In genomic region chr19:5125376-5125775, GRCh38 we compare ENCODE assay signal across 20 cellular contexts.
DNase-seq lines count a peak whose midpoint lies in the region; ATAC-seq, FAIRE-seq and TF ChIP-seq lines count a peak whose summit lies in the region.
"Had no signal": no experiment of that assay in that cellular context is flagged by ENCODE, and none has a peak within 500 bp of the region (broad histone marks: within the 10 kb centered on the region; RNA-seq: fewer than 3 reads in every experiment).

No MANE protein-coding gene starts in this region.

- peak overlapping the region; percentile 71 for H2BK5ac ChIP-seq in neuronal stem cell (ENCODE audit: low read length)

- TF ChIP-seq RAD21 in K562 (CRISPR knock-in tag; conservative IDR thresholded peaks at IDR 0.05 in 1 of 2, IDR thresholded peaks at IDR 0.05 in 1 of 2): no peak

- no peak overlapping the region for H3K27ac ChIP-seq in BLaER1
- H3K27ac ChIP-seq in K562 (ENCODE audit: extremely low read depth, low read depth, low read length): no peak overlapping the region
- no peak overlapping the region for H3K27ac ChIP-seq in neuronal stem cell (replicated peaks; ENCODE audit: low read length)
- H3K27ac ChIP-seq in osteoblast (ENCODE audit: low read depth, low read length): no peak overlapping the region
- H3K27ac ChIP-seq: A549 had no signal

- peaks cover 99% of the 10 kb centered on the region for H3K4me1 ChIP-seq in BLaER1
- peaks cover 26 to 62% of the 10 kb centered on the region in 2 experiments for H3K4me1 ChIP-seq in K562 (replicated peaks in 1 of 2; ENCODE audit: control insufficient read depth in 2 of 2, insufficient read depth in 2 of 2, low read length in 2 of 2)
- H3K4me1 ChIP-seq in neuronal stem cell (ENCODE audit: control insufficient read depth in 2 of 2, insufficient read depth in 1 of 2, low read depth in 1 of 2, low read length in 2 of 2): peaks cover 31 to 42% of the 10 kb centered on the region in 2 donors
- no peaks in the 10 kb centered on the region for H3K4me1 ChIP-seq in osteoblast (ENCODE audit: insufficient read depth, low read length)
- H3K4me1 ChIP-seq: A549 had no signal

- peak overlapping the region; percentile 19 for H2AK5ac ChIP-seq in neuronal stem cell (ENCODE audit: low read depth, low read length)

- peaks cover 26 to 33% (median 28%) of the 10 kb centered on the region in 3 donors for H3K4me1 Mint-ChIP-seq in IgD-negative memory B cell

- intact Hi-C loops in K562 (cut with micrococcal nuclease): no loop called here

- TF ChIP-seq CTCF in K562 (IDR thresholded peaks at IDR 0.05 in 2 of 3, conservative IDR thresholded peaks at IDR 0.05 in 1 of 3; ENCODE audit: insufficient read depth in 2 of 3, low read depth in 1 of 3, low read length in 3 of 3) (no peak), osteoblast (IDR thresholded peaks at IDR 0.05; ENCODE audit: extremely low read depth, low read depth, low read length) (no peak)

- peaks cover 22% of the 10 kb centered on the region; the same call in 1 of the 2 replicates for H3K36me3 ChIP-seq in BLaER1
- peaks cover 12% of the 10 kb centered on the region; the same call in 2 of the 3 replicates for H3K36me3 ChIP-seq in K562 (ENCODE audit: control insufficient read depth, insufficient read depth, low read length)
- H3K36me3 ChIP-seq in neuronal stem cell (replicated peaks in 1 of 2; ENCODE audit: control insufficient read depth in 2 of 2, insufficient read depth in 2 of 2, low read length in 2 of 2): peaks cover 14 to 39% of the 10 kb centered on the region in 2 donors
- H3K36me3 ChIP-seq in osteoblast (ENCODE audit: insufficient read depth, low read length): peaks cover 9% of the 10 kb centered on the region

- H4K20me1 ChIP-seq in BLaER1: peaks cover 99% of the 10 kb centered on the region
- no peaks in the 10 kb centered on the region for H4K20me1 ChIP-seq in K562 (replicated peaks; ENCODE audit: control insufficient read depth, insufficient read depth, low read length)
- peaks cover 7% of the 10 kb centered on the region for H4K20me1 ChIP-seq in osteoblast (ENCODE audit: insufficient read depth, low read length)

- no peaks in the 10 kb centered on the region for H3K9me3 Mint-ChIP-seq in IgD-negative memory B cell
- H3K9me3 Mint-ChIP-seq: CD4-positive, alpha-beta memory T cell had no signal

- H3K9me3 ChIP-seq in BLaER1 (no peaks in the 10 kb centered on the region), K562 (replicated peaks; ENCODE audit: control insufficient read depth, insufficient read depth, low read depth, low read length) (no peaks in the 10 kb centered on the region), neuronal stem cell (replicated peaks in 1 of 2; ENCODE audit: control insufficient read depth in 2 of 2, insufficient read depth in 1 of 2, low read depth in 1 of 2, low read length in 2 of 2) (no peaks in the 10 kb centered on the region), osteoblast (ENCODE audit: low read depth, low read length) (no peaks in the 10 kb centered on the region)
- H3K9me3 ChIP-seq: A549 had no signal

- H3K79me1 ChIP-seq in neuronal stem cell (ENCODE audit: low read depth, low read length): peaks cover 2% of the 10 kb centered on the region

- no peak for DNase-seq in K562 (ENCODE audit: extremely low read depth in 1 of 4, low spot score in 3 of 4)
- no peak for DNase-seq in neuronal stem cell (ENCODE audit: low spot score)
- DNase-seq in ecto neural progenitor cell (ENCODE audit: low spot score): no peak
- DNase-seq in osteoblast (ENCODE audit: insufficient read length, low spot score, missing footprints): no peak
- no peak for DNase-seq in NCI-H69 (lab: John Stamatoyannopoulos, UW)
- DNase-seq: AML-193, DND-41, NCI-H1105 treated with DMSO at 0.1 percent for 48 hours, NCI-H187, NCI-H446, SHP77 treated with DMSO at 0.1 percent for 48 hours had no signal

- H3K4me3 ChIP-seq in BLaER1 (no peak overlapping the region), K562 (no peak overlapping the region), neuronal stem cell (ENCODE audit: low read length in 2 of 2) (no peak overlapping the region), osteoblast (ENCODE audit: insufficient read depth, low read length) (no peak overlapping the region)
- H3K4me3 ChIP-seq: A549 had no signal

- TF ChIP-seq POLR2A in K562 (conservative IDR thresholded peaks at IDR 0.05): no peak

- H2BK12ac ChIP-seq in neuronal stem cell (ENCODE audit: low read length): peak overlapping the region; percentile 68

- H2BK15ac ChIP-seq in neuronal stem cell (ENCODE audit: low read length): no peak overlapping the region

- no peaks in the 10 kb centered on the region for H3K79me2 ChIP-seq in K562 (ENCODE audit: control insufficient read depth, insufficient read depth, low read length)
- H3K79me2 ChIP-seq in osteoblast (ENCODE audit: insufficient read depth, low read length): no peaks in the 10 kb centered on the region

- H3K23ac ChIP-seq in neuronal stem cell (ENCODE audit: low read depth, low read length, poor library complexity): peak overlapping the region; percentile 59

- POLR2A ChIA-PET in K562 (lab: Yijun Ruan, JAX): no interaction called here

- no peak overlapping the region for H2BK120ac ChIP-seq in neuronal stem cell (ENCODE audit: low read depth, low read length)

- no TSS peak for BruUV-seq in K562 (replicated peaks; lab: Mats Ljungman, UMichigan)

- no peak overlapping the region for H3K4ac ChIP-seq in neuronal stem cell (ENCODE audit: low read length)

- H3K27ac Mint-ChIP-seq in IgD-negative memory B cell: peak overlapping the region; percentile 76 to 95 (median 89)
- H3K27ac Mint-ChIP-seq: CD4-positive, alpha-beta memory T cell had no signal

- in situ Hi-C loops in K562 (cut with MboI): no loop called here

- CTCF ChIA-PET in K562 (lab: Yijun Ruan, JAX; ENCODE audit: low intra/inter-chr PET ratio): no interaction called here

- H3K9me1 ChIP-seq in K562 (ENCODE audit: control insufficient read depth, insufficient read depth, low read length): no peaks in the 10 kb centered on the region

- 93% methylated on average over 5 of the region's 17 CpGs for WGBS in K562 (ENCODE audit: insufficient coverage, low coverage, missing lambda C conversion rate)
- no CpG with 5 or more reads among the region's 17 CpGs for WGBS in neuronal stem cell (ENCODE audit: extremely low coverage in 2 of 2, insufficient read length in 2 of 2, insufficient replicate concordance in 1 of 2), 2 donors

- peaks cover 2% of the 10 kb centered on the region for H3K27me3 Mint-ChIP-seq in IgD-negative memory B cell
- H3K27me3 Mint-ChIP-seq: CD4-positive, alpha-beta memory T cell had no signal

- H3K4me3 Mint-ChIP-seq in IgD-negative memory B cell: peak overlapping the region in 1 of 4 donors; percentile 57
- H3K4me3 Mint-ChIP-seq: CD4-positive, alpha-beta memory T cell had no signal

- H4K8ac ChIP-seq in neuronal stem cell (ENCODE audit: low read depth, low read length): no peak overlapping the region

- no peak overlapping the region for H4K91ac ChIP-seq in neuronal stem cell (ENCODE audit: low read depth, low read length, poor library complexity)

- H2AFZ ChIP-seq in K562 (ENCODE audit: low read depth, low read length) (no peak overlapping the region), neuronal stem cell (ENCODE audit: low read length) (no peak overlapping the region), osteoblast (ENCODE audit: low read length) (no peak overlapping the region)

- H3K14ac ChIP-seq in neuronal stem cell (ENCODE audit: low read length): no peak overlapping the region

- peak overlapping the region; percentile 92 for H3K18ac ChIP-seq in neuronal stem cell (ENCODE audit: low read length)

- no peaks in the 10 kb centered on the region for H3K27me3 ChIP-seq in BLaER1
- no peaks in the 10 kb centered on the region for H3K27me3 ChIP-seq in K562 (ENCODE audit: control insufficient read depth in 2 of 2, insufficient read depth in 2 of 2, low read length in 2 of 2)
- H3K27me3 ChIP-seq in neuronal stem cell (ENCODE audit: control insufficient read depth in 3 of 3, insufficient read depth in 3 of 3, low read depth in 1 of 3, low read length in 3 of 3): no peaks in the 10 kb centered on the region
- H3K27me3 ChIP-seq in osteoblast (ENCODE audit: insufficient read depth, low read length): no peaks in the 10 kb centered on the region

- ATAC-seq in K562 (no peak), HG02973 (IDR thresholded peaks at IDR 0.05; ENCODE audit: unreplicated experiment) (no peak)
- ATAC-seq: A549 had no signal

- H3K4me2 ChIP-seq in BLaER1 (peak overlapping the region; percentile 85), K562 (ENCODE audit: insufficient read depth, low read length) (no peak overlapping the region), neuronal stem cell (ENCODE audit: insufficient read depth, low read length, poor library complexity, severe bottlenecking) (no peak overlapping the region), osteoblast (ENCODE audit: insufficient read depth, low read length) (no peak overlapping the region)
- H3K4me2 ChIP-seq: A549 had no signal

- H3K9ac ChIP-seq in BLaER1 (peak overlapping the region; percentile 34; the same call in 1 of the 2 replicates), K562 (ENCODE audit: insufficient read depth in 1 of 2, low read depth in 2 of 2, low read length in 2 of 2) (peak overlapping the region in 1 of 2 experiments; percentile 52; a peak in 1 of 4 replicates), neuronal stem cell (ENCODE audit: low read depth, low read length, poor library complexity) (peak overlapping the region; percentile 76)

- H3K36me3 Mint-ChIP-seq in IgD-negative memory B cell: peaks cover 2% of the 10 kb centered on the region

- no peak for TF ChIP-seq EP300 in K562 (IDR thresholded peaks at IDR 0.05; ENCODE audit: low read length)

- FAIRE-seq in K562 (lab: Jason Lieb, UNC): no peak
- FAIRE-seq: A549, GM12892, GM19239, H54, RCC 7860 had no signal

TF ChIP-seq in K562, 482 proteins besides CTCF, POLR2A, EP300 and RAD21:
- TF ChIP-seq RBM22 (IDR thresholded peaks at IDR 0.05; ENCODE audit: low read depth, low read length, poor library complexity, severe bottlenecking) (peak; percentile 41), ZNF140 (CRISPR knock-in tag; IDR thresholded peaks at IDR 0.05) (no peak), ZNF124 (CRISPR knock-in tag; IDR thresholded peaks at IDR 0.05) (no peak)
